In genomic region chr10:77840636-77841035, GRCh38 we compare ENCODE assay signal across 16 cellular contexts.
DNase-seq lines count a peak whose midpoint lies in the region; ATAC-seq, FAIRE-seq and TF ChIP-seq lines count a peak whose summit lies in the region.
"Had no signal": no experiment of that assay in that cellular context is flagged by ENCODE, and none has a peak within 500 bp of the region (broad histone marks: within the 10 kb centered on the region; RNA-seq: fewer than 3 reads in every experiment).

No MANE protein-coding gene starts in this region.

- peaks cover 0 to 20% (median 8%) of the 10 kb centered on the region in 4 donors for H3K4me1 Mint-ChIP-seq in CD4-positive, CD25-positive, alpha-beta regulatory T cell
- peaks cover 11% of the 10 kb centered on the region for H3K4me1 Mint-ChIP-seq in T-helper 17 cell

- ATAC-seq in CD4-positive, CD25-positive, alpha-beta regulatory T cell (ENCODE audit: low read depth in 2 of 2) = no peak
- no peak for ATAC-seq in T-helper 17 cell
- ATAC-seq: HepG2 had no signal

- no peaks in the 10 kb centered on the region for H3K36me3 Mint-ChIP-seq in CD4-positive, CD25-positive, alpha-beta regulatory T cell
- H3K36me3 Mint-ChIP-seq in T-helper 17 cell (ENCODE audit: low read depth) = no peaks in the 10 kb centered on the region

- no peaks in the 10 kb centered on the region for H3K27me3 ChIP-seq in CD4-positive, CD25-positive, alpha-beta regulatory T cell (ENCODE audit: control insufficient read depth, insufficient read depth, low read length)
- H3K27me3 ChIP-seq in thyroid gland = no peaks in the 10 kb centered on the region
- no peaks in the 10 kb centered on the region for H3K27me3 ChIP-seq in prostate gland (replicated peaks; ENCODE audit: insufficient read depth)
- H3K27me3 ChIP-seq: BLaER1 treated with 17β-estradiol and CSF1 and Interleukin-3, amounts not matched to agents 10 nM and 100 nM had no signal

- no peak for TF ChIP-seq CTCF in kidney (IDR thresholded peaks at IDR 0.05; ENCODE audit: borderline replicate concordance, extremely low read depth, insufficient read depth)
- TF ChIP-seq CTCF in thyroid gland (IDR thresholded peaks at IDR 0.05) = no peak
- TF ChIP-seq CTCF in prostate gland (IDR thresholded peaks at IDR 0.05) = no peak

- H3K27me3 Mint-ChIP-seq in CD4-positive, CD25-positive, alpha-beta regulatory T cell = no peaks in the 10 kb centered on the region
- no peaks in the 10 kb centered on the region for H3K27me3 Mint-ChIP-seq in T-helper 17 cell
- H3K27me3 Mint-ChIP-seq: B cell had no signal

- H3K9me3 ChIP-seq in CD4-positive, CD25-positive, alpha-beta regulatory T cell (ENCODE audit: control insufficient read depth in 2 of 2, low read length in 2 of 2) = no peaks in the 10 kb centered on the region
- H3K9me3 ChIP-seq in T-helper 17 cell (ENCODE audit: control insufficient read depth, low read length, poor library complexity, severe bottlenecking) = no peaks in the 10 kb centered on the region
- no peaks in the 10 kb centered on the region for H3K9me3 ChIP-seq in kidney (ENCODE audit: control insufficient read depth in 1 of 2, low read length in 2 of 2)
- H3K9me3 ChIP-seq in thyroid gland = no peaks in the 10 kb centered on the region
- no peaks in the 10 kb centered on the region for H3K9me3 ChIP-seq in prostate gland
- H3K9me3 ChIP-seq: BLaER1 treated with 17β-estradiol and CSF1 and Interleukin-3, amounts not matched to agents 10 nM and 100 nM; Caco-2; HAP-1 had no signal

- no peak for FAIRE-seq in kidney (lab: Jason Lieb, UNC)
- FAIRE-seq: D721Med, G401.6, GM12891, GM19239, HepG2 had no signal

- peaks cover 18% of the 10 kb centered on the region for H3K4me1 ChIP-seq in CD4-positive, CD25-positive, alpha-beta regulatory T cell (ENCODE audit: control insufficient read depth, insufficient read depth, low read length, poor library complexity, severe bottlenecking)
- H3K4me1 ChIP-seq in kidney (ENCODE audit: control insufficient read depth in 1 of 2, insufficient read depth in 1 of 2, low read depth in 1 of 2, low read length in 2 of 2) = peaks cover 8 to 9% of the 10 kb centered on the region in 2 donors
- peaks cover 74 to 91% of the 10 kb centered on the region in 2 donors for H3K4me1 ChIP-seq in thyroid gland
- H3K4me1 ChIP-seq in prostate gland (replicated peaks) = peaks cover 8% of the 10 kb centered on the region
- H3K4me1 ChIP-seq: Caco-2 had no signal

- DNase-seq in CD4-positive, CD25-positive, alpha-beta regulatory T cell = no peak
- DNase-seq in T-helper 17 cell (no peak), kidney (peak; percentile 68), thyroid gland (peak in 1 of 2 donors; percentile 37), prostate gland (ENCODE audit: low spot score) (no peak), substantia nigra (lab: John Stamatoyannopoulos, UW) (no peak)
- DNase-seq: Caco-2, GM23248 had no signal

- no peak overlapping the region for H3K27ac ChIP-seq in CD4-positive, CD25-positive, alpha-beta regulatory T cell (ENCODE audit: insufficient read depth, low read length, poor library complexity, severe bottlenecking)
- H3K27ac ChIP-seq in kidney (ENCODE audit: low read depth in 2 of 2, low read length in 2 of 2) (no peak overlapping the region), thyroid gland (peak overlapping the region; percentile 86 to 94 (median 92)), prostate gland (no peak overlapping the region), substantia nigra (ENCODE audit: low read depth, low read length, poor library complexity, severe bottlenecking) (no peak overlapping the region)
- H3K27ac ChIP-seq: BLaER1 treated with 17β-estradiol and CSF1 and Interleukin-3, amounts not matched to agents 10 nM and 100 nM; GM23248 had no signal

- intact Hi-C loops in kidney (cut with DNase I) = no loop called here
- intact Hi-C loops in thyroid gland (cut with DNase I) = loop anchor here (10.0 kb wide), 1 partner anchor 164 kb away; no protein-coding TSS in a partner anchor
- intact Hi-C loops in prostate gland (cut with DNase I) = no loop called here

- TF ChIP-seq POLR2A in thyroid gland (IDR thresholded peaks at IDR 0.05) (no peak), prostate gland (IDR thresholded peaks at IDR 0.05) (no peak)

- H3K9ac ChIP-seq in kidney (ENCODE audit: low read length in 2 of 2) = no peak overlapping the region
- H3K9ac ChIP-seq: BLaER1 treated with 17β-estradiol and CSF1 and Interleukin-3, amounts not matched to agents 10 nM and 100 nM; GM23248 had no signal

- WGBS in thyroid gland, 2 donors = 50 to 57% methylated on average over 8 of the region's 8 CpGs
- 79% methylated on average over 8 of the region's 8 CpGs for WGBS in prostate gland

- H3K36me3 ChIP-seq in CD4-positive, CD25-positive, alpha-beta regulatory T cell (ENCODE audit: control insufficient read depth, insufficient read depth, low read length) = no peaks in the 10 kb centered on the region
- H3K36me3 ChIP-seq in kidney (ENCODE audit: control insufficient read depth in 1 of 2, insufficient read depth in 2 of 2, low read length in 2 of 2) (peaks cover 3 to 32% of the 10 kb centered on the region in 2 donors), thyroid gland (no peaks in the 10 kb centered on the region), prostate gland (peaks cover 5 to 14% of the 10 kb centered on the region in 2 donors)

- H3K9me3 Mint-ChIP-seq in CD4-positive, CD25-positive, alpha-beta regulatory T cell = no peaks in the 10 kb centered on the region

- no peak overlapping the region for H3K4me3 Mint-ChIP-seq in CD4-positive, CD25-positive, alpha-beta regulatory T cell
- no peak overlapping the region for H3K4me3 Mint-ChIP-seq in T-helper 17 cell
- H3K4me3 Mint-ChIP-seq: B cell had no signal

- H3K27ac Mint-ChIP-seq in CD4-positive, CD25-positive, alpha-beta regulatory T cell = peak overlapping the region in 2 of 3 donors; percentile 31 to 40
- peak overlapping the region; percentile 29 for H3K27ac Mint-ChIP-seq in T-helper 17 cell
- H3K27ac Mint-ChIP-seq: B cell had no signal

- no peak overlapping the region for H3K4me3 ChIP-seq in CD4-positive, CD25-positive, alpha-beta regulatory T cell (ENCODE audit: low read depth, low read length)
- no peak overlapping the region for H3K4me3 ChIP-seq in kidney (ENCODE audit: low read length in 2 of 2)
- no peak overlapping the region for H3K4me3 ChIP-seq in thyroid gland (replicated peaks in 1 of 3)
- no peak overlapping the region for H3K4me3 ChIP-seq in prostate gland
- H3K4me3 ChIP-seq: BLaER1 treated with 17β-estradiol and CSF1 and Interleukin-3, amounts not matched to agents 10 nM and 100 nM; GM23248; HAP-1 had no signal

Comparison
In these comparisons a context has a peak if more than half of its experiments do, and no peak if none do; other contexts are left out.
1. H3K27ac ChIP-seq: peak in thyroid gland (3 of 3); none in CD4-positive, CD25-positive, alpha-beta regulatory T cell (single experiment), kidney (0 of 2), prostate gland (0 of 2) and substantia nigra (single experiment).